Comparison of ENCODE assay signal across 16 cellular contexts in genomic region chr3:18194431-18194830, GRCh38.
DNase-seq lines count a peak whose midpoint lies in the region; ATAC-seq and TF ChIP-seq lines count a peak whose summit lies in the region.
"Had no signal": no experiment of that assay in that cellular context is flagged by ENCODE, and none has a peak within 500 bp of the region (broad histone marks: within the 10 kb centered on the region; RNA-seq: fewer than 3 reads in every experiment).

No MANE protein-coding gene starts in this region.

- peaks cover 0 to 13% of the 10 kb centered on the region in 2 donors for H3K4me1 ChIP-seq in neuronal stem cell (ENCODE audit: control insufficient read depth in 2 of 2, insufficient read depth in 1 of 2, low read depth in 1 of 2, low read length in 2 of 2)
- H3K4me1 ChIP-seq: testis had no signal

- peak; percentile 6 for DNase-seq in EL
- peak; percentile 55 for DNase-seq in NCI-H510A treated with DMSO at 0.1 percent for 48 hours (lab: John Stamatoyannopoulos, UW)
- peak; percentile 27 for DNase-seq in fibroblast of gingiva (ENCODE audit: low read depth)
- no peak for DNase-seq in C1 segment of cervical spinal cord (lab: John Stamatoyannopoulos, UW)
- DNase-seq in brain microvascular endothelial cell = no peak
- DNase-seq in neuronal stem cell (ENCODE audit: low spot score) = no peak
- DNase-seq: activated CD4-positive, alpha-beta T cell treated with anti-CD3 and anti-CD28 coated beads for 48 hours; activated naive CD8-positive, alpha-beta T cell treated with anti-CD3 and anti-CD28 coated beads, Interleukin-2, amount 50 U/mL, for 24 hours; activated T-cell treated with anti-CD3 and anti-CD28 coated beads, Interleukin-2, amount 50 U/mL, for 24 hours; endodermal cell; NCI-H1436 treated with DMSO at 0.1 percent for 48 hours; T-helper 9 cell; testis had no signal

- H2AFZ ChIP-seq in neuronal stem cell (ENCODE audit: low read length) = no peak overlapping the region

- no peak overlapping the region for H3K4me2 ChIP-seq in neuronal stem cell (ENCODE audit: insufficient read depth, low read length, poor library complexity, severe bottlenecking)

- no peak overlapping the region for H2BK12ac ChIP-seq in neuronal stem cell (ENCODE audit: low read length)

- H2BK120ac ChIP-seq in neuronal stem cell (ENCODE audit: low read depth, low read length) = no peak overlapping the region

- H3K27me3 ChIP-seq in brain microvascular endothelial cell (replicated peaks) (no peaks in the 10 kb centered on the region), neuronal stem cell (ENCODE audit: control insufficient read depth in 3 of 3, insufficient read depth in 3 of 3, low read depth in 1 of 3, low read length in 3 of 3) (no peaks in the 10 kb centered on the region)
- H3K27me3 ChIP-seq: testis had no signal

- no CpG with 5 or more reads among the region's 4 CpGs for WGBS in neuronal stem cell (ENCODE audit: extremely low coverage in 2 of 2, insufficient read length in 2 of 2, insufficient replicate concordance in 1 of 2), 2 donors

- ATAC-seq in HG03066 (IDR thresholded peaks at IDR 0.05; ENCODE audit: low read depth, unreplicated experiment) (peak; percentile 69), HG02571 (IDR thresholded peaks at IDR 0.05; ENCODE audit: unreplicated experiment) (no peak)
- ATAC-seq: activated naive CD8-positive, alpha-beta T cell treated with anti-CD3 and anti-CD28 coated beads, Interleukin-2, amount 50 U/mL, for 24 hours; Right ventricle myocardium inferior had no signal

- in situ Hi-C loops in brain microvascular endothelial cell (cut with HindIII; ENCODE audit: low pct_ligation_motif_present, low sequenced_read_pairs) = no loop called here

- no peak overlapping the region for H2BK15ac ChIP-seq in neuronal stem cell (ENCODE audit: low read length)

- no peak overlapping the region for H3K4ac ChIP-seq in neuronal stem cell (ENCODE audit: low read length)

- H3K9me3 ChIP-seq in neuronal stem cell (replicated peaks in 1 of 2; ENCODE audit: control insufficient read depth in 2 of 2, insufficient read depth in 1 of 2, low read depth in 1 of 2, low read length in 2 of 2) = no peaks in the 10 kb centered on the region
- H3K9me3 ChIP-seq: testis had no signal

- TF ChIP-seq CTCF in brain microvascular endothelial cell (IDR thresholded peaks at IDR 0.05; ENCODE audit: low read depth, low read length, missing control alignments) = no peak

- no peak overlapping the region for H3K23ac ChIP-seq in neuronal stem cell (ENCODE audit: low read depth, low read length, poor library complexity)

- H3K4me3 ChIP-seq in brain microvascular endothelial cell (ENCODE audit: low read depth, low read length) = no peak overlapping the region
- H3K4me3 ChIP-seq in neuronal stem cell (ENCODE audit: low read length in 2 of 2) = no peak overlapping the region
- H3K4me3 ChIP-seq: testis had no signal

- H3K36me3 ChIP-seq in brain microvascular endothelial cell (replicated peaks) = no peaks in the 10 kb centered on the region
- H3K36me3 ChIP-seq in neuronal stem cell (replicated peaks in 1 of 2; ENCODE audit: control insufficient read depth in 2 of 2, insufficient read depth in 2 of 2, low read length in 2 of 2) = no peaks in the 10 kb centered on the region

- H3K79me1 ChIP-seq in neuronal stem cell (ENCODE audit: low read depth, low read length) = no peaks in the 10 kb centered on the region

- no peak overlapping the region for H2AK5ac ChIP-seq in neuronal stem cell (ENCODE audit: low read depth, low read length)

- no peak overlapping the region for H3K9ac ChIP-seq in neuronal stem cell (ENCODE audit: low read depth, low read length, poor library complexity)

- H4K8ac ChIP-seq in neuronal stem cell (ENCODE audit: low read depth, low read length) = no peak overlapping the region

- no peak overlapping the region for H2BK5ac ChIP-seq in neuronal stem cell (ENCODE audit: low read length)

- H4K91ac ChIP-seq in neuronal stem cell (ENCODE audit: low read depth, low read length, poor library complexity) = no peak overlapping the region

- H3K18ac ChIP-seq in neuronal stem cell (ENCODE audit: low read length) = no peak overlapping the region

- no peak overlapping the region for H3K27ac ChIP-seq in brain microvascular endothelial cell
- no peak overlapping the region for H3K27ac ChIP-seq in neuronal stem cell (replicated peaks; ENCODE audit: low read length)
- H3K27ac ChIP-seq: testis had no signal

- H3K14ac ChIP-seq in neuronal stem cell (ENCODE audit: low read length) = no peak overlapping the region

Comparison
In these comparisons a context has a peak if more than half of its experiments do, and no peak if none do; other contexts are left out.
1. DNase-seq: peak in EL (single experiment), NCI-H510A treated with DMSO at 0.1 percent for 48 hours (single experiment) and fibroblast of gingiva (single experiment); none in C1 segment of cervical spinal cord (0 of 14), brain microvascular endothelial cell (single experiment) and neuronal stem cell (single experiment).